3 cellular contexts compared by ENCODE assay signal in the genomic region with DNA sequence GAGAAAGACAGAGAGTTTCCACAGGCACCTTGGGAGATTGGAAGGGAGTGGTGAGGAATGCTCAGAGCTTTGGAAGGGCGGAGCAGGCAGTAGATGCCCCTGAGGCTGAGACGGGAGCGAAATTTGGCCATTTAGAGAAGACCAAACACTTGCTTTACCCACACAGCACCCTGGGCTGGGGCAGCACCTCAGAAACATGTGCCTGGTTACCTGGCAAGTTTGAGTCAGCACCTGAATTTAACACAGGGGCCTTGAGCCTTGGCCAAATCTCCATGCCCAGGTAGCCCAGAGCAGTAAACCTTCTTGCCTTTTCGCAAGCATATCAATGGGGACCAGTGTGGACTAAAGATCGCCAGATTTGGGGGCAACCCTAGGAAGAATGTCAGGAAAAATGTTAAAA.
TF ChIP-seq lines count a peak whose summit lies in the region.

No MANE protein-coding gene starts in this region.

TF ChIP-seq in GM23338, 12 proteins besides CTCF, POLR2A, EP300 and RAD21 (continues in another document):
- TF ChIP-seq STAT1 (IDR thresholded peaks at IDR 0.05; ENCODE audit: unreplicated experiment): no peak
- TF ChIP-seq POLR2AphosphoS5 (IDR thresholded peaks at IDR 0.05; ENCODE audit: low read depth): no peak
- TF ChIP-seq ZNF114 (CRISPR knock-in tag; IDR thresholded peaks at IDR 0.05): no peak
- TF ChIP-seq, protein P1, sequence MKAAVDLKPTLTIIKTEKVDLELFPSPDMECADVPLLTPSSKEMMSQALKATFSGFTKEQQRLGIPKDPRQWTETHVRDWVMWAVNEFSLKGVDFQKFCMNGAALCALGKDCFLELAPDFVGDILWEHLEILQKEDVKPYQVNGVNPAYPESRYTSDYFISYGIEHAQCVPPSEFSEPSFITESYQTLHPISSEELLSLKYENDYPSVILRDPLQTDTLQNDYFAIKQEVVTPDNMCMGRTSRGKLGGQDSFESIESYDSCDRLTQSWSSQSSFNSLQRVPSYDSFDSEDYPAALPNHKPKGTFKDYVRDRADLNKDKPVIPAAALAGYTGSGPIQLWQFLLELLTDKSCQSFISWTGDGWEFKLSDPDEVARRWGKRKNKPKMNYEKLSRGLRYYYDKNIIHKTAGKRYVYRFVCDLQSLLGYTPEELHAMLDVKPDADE (IDR thresholded peaks at IDR 0.05): no peak
- no peak for TF ChIP-seq EZH2phosphoT487 (IDR thresholded peaks at IDR 0.05; ENCODE audit: unreplicated experiment)
- TF ChIP-seq CREB1 (CRISPR knock-in tag; IDR thresholded peaks at IDR 0.05; ENCODE audit: low read depth): no peak
- TF ChIP-seq JUNB (IDR thresholded peaks at IDR 0.05; ENCODE audit: unreplicated experiment): no peak
- no peak for TF ChIP-seq NANOG (IDR thresholded peaks at IDR 0.05; ENCODE audit: borderline replicate concordance)
- no peak for TF ChIP-seq REST (IDR thresholded peaks at IDR 0.05; ENCODE audit: unreplicated experiment)

TF ChIP-seq in IMR-90, 13 proteins besides CTCF, POLR2A, EP300 and RAD21:
- TF ChIP-seq, protein P2, sequence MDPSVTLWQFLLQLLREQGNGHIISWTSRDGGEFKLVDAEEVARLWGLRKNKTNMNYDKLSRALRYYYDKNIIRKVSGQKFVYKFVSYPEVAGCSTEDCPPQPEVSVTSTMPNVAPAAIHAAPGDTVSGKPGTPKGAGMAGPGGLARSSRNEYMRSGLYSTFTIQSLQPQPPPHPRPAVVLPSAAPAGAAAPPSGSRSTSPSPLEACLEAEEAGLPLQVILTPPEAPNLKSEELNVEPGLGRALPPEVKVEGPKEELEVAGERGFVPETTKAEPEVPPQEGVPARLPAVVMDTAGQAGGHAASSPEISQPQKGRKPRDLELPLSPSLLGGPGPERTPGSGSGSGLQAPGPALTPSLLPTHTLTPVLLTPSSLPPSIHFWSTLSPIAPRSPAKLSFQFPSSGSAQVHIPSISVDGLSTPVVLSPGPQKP (IDR thresholded peaks at IDR 0.05; ENCODE audit: borderline replicate concordance, low read depth, low read length): no peak
- TF ChIP-seq RFX5 (IDR thresholded peaks at IDR 0.05; ENCODE audit: low read depth, low read length): no peak
- TF ChIP-seq MAZ (IDR thresholded peaks at IDR 0.05; ENCODE audit: borderline replicate concordance, low read depth, low read length): no peak
- TF ChIP-seq RCOR1 (IDR thresholded peaks at IDR 0.05; ENCODE audit: insufficient replicate concordance, low read length): no peak
- TF ChIP-seq MAFK (IDR thresholded peaks at IDR 0.05; ENCODE audit: low read depth, low read length): no peak
- no peak for TF ChIP-seq MXI1 (IDR thresholded peaks at IDR 0.05; ENCODE audit: borderline replicate concordance, low read depth, low read length)
- TF ChIP-seq FOS (IDR thresholded peaks at IDR 0.05; ENCODE audit: low read depth, low read length): no peak
- TF ChIP-seq CHD1 (IDR thresholded peaks at IDR 0.05; ENCODE audit: low read depth, low read length): no peak
- TF ChIP-seq NFE2L2 (IDR thresholded peaks at IDR 0.05; ENCODE audit: low read depth, low read length): no peak
- no peak for TF ChIP-seq USF2 (IDR thresholded peaks at IDR 0.05; ENCODE audit: low read depth, low read length)
- TF ChIP-seq SMC3 (IDR thresholded peaks at IDR 0.05; ENCODE audit: low read depth, low read length): no peak
- TF ChIP-seq BHLHE40 (IDR thresholded peaks at IDR 0.05; ENCODE audit: low read depth, low read length): no peak
- TF ChIP-seq CEBPB (IDR thresholded peaks at IDR 0.05; ENCODE audit: low read depth, low read length): no peak

TF ChIP-seq in H1, 55 proteins besides CTCF, POLR2A, EP300 and RAD21:
- no peak for TF ChIP-seq SRF (IDR thresholded peaks at IDR 0.05; ENCODE audit: low read depth, low read length)
